ENCODE assay signal across 14 cellular contexts in genomic region chr10:91653214-91653875, GRCh38. TPM values are rescaled to one million over a fixed set of nuclear protein-coding genes. Genes with fewer than 3 reads are reported as not detected.
DNase-seq lines count a peak whose midpoint lies in the region; FAIRE-seq and TF ChIP-seq lines count a peak whose summit lies in the region.
"Had no signal": no experiment of that assay in that cellular context is flagged by ENCODE, and none has a peak within 500 bp of the region (broad histone marks: within the 10 kb centered on the region; RNA-seq: fewer than 3 reads in every experiment).

No MANE protein-coding gene starts in this region.

- no peaks in the 10 kb centered on the region for H3K79me2 ChIP-seq in ACC112 (ENCODE audit: control insufficient read depth, insufficient read depth, low read length, unreplicated experiment)

- no peak for TF ChIP-seq CTCF in bronchial epithelial cell (IDR thresholded peaks at IDR 0.05; ENCODE audit: insufficient read depth, low read length, severe bottlenecking)

- H3K36me3 ChIP-seq in ACC112 (ENCODE audit: insufficient read depth, low read length) = no peaks in the 10 kb centered on the region
- no peaks in the 10 kb centered on the region for H3K36me3 ChIP-seq in MG63
- H3K36me3 ChIP-seq in bronchial epithelial cell (ENCODE audit: control insufficient read depth, insufficient read depth, low read length) = no peaks in the 10 kb centered on the region
- H3K36me3 ChIP-seq: HAP-1 had no signal

- CTCF ChIA-PET in HEK293T (lab: Yijun Ruan, JAX) = no interaction called here

- H3K27me3 ChIP-seq in ACC112 (ENCODE audit: insufficient read depth, low read length) (no peaks in the 10 kb centered on the region), MG63 (no peaks in the 10 kb centered on the region), bronchial epithelial cell (ENCODE audit: control insufficient read depth, insufficient read depth, low read length) (no peaks in the 10 kb centered on the region)

- H3K27ac ChIP-seq in ACC112 (ENCODE audit: low read depth, low read length) = peak overlapping the region; percentile 69

- peaks cover 26% of the 10 kb centered on the region for H3K4me1 ChIP-seq in ACC112 (ENCODE audit: control insufficient read depth, insufficient read depth, low read length, unreplicated experiment)
- H3K4me1 ChIP-seq: HAP-1 had no signal

- no peak overlapping the region for H2AFZ ChIP-seq in ACC112 (ENCODE audit: low read length, unreplicated experiment)

- H3K4me3 ChIP-seq in ACC112 (ENCODE audit: low read depth, low read length) = no peak overlapping the region
- no peak overlapping the region for H3K4me3 ChIP-seq in MG63
- H3K4me3 ChIP-seq in bronchial epithelial cell (ENCODE audit: low read depth, low read length) = no peak overlapping the region
- H3K4me3 ChIP-seq: HAP-1 had no signal

- H3K9me3 ChIP-seq in MG63 = no peaks in the 10 kb centered on the region; the same call in 1 of the 2 replicates
- H3K9me3 ChIP-seq: HAP-1 had no signal

- no peak for FAIRE-seq in bronchial epithelial cell (lab: Jason Lieb, UNC)
- FAIRE-seq: islet of Langerhans, small intestine had no signal

- POLR2A ChIA-PET in HEK293T (lab: Yijun Ruan, JAX) = no interaction called here

- DNase-seq in MG63 = peak; percentile 49
- DNase-seq in bronchial epithelial cell (ENCODE audit: low read depth) = peak; percentile 99
- peak; percentile 90 for DNase-seq in kidney glomerular epithelial cell (lab: John Stamatoyannopoulos, UW)
- DNase-seq in NCI-H524 treated with DMSO at 0.1 percent for 48 hours (lab: John Stamatoyannopoulos, UW) = no peak
- DNase-seq in NOMO-1 treated with dmso at 0.1 percent for 144 hours (lab: John Stamatoyannopoulos, UW; ENCODE audit: unreplicated experiment) = no peak
- DNase-seq in T-helper 2 cell = no peak
- no peak for DNase-seq in HEK293T (ENCODE audit: extremely low spot score)
- DNase-seq: activated effector memory CD4-positive, alpha-beta T cell treated with anti-CD3 and anti-CD28 coated beads, Interleukin-2, amount 50 U/mL, for 16 hours; NCI-H1694 treated with DMSO at 0.1 percent for 48 hours; small intestine had no signal

TF ChIP-seq in HEK293T, 16 proteins besides CTCF, POLR2A, EP300 and RAD21:
- TF ChIP-seq BHLHE40 (IDR thresholded peaks at IDR 0.05; ENCODE audit: borderline replicate concordance) (no peak), SUZ12 (IDR thresholded peaks at IDR 0.05) (no peak), ZNF384 (IDR thresholded peaks at IDR 0.05) (no peak), NFRKB (IDR thresholded peaks at IDR 0.05) (no peak), TARDBP (IDR thresholded peaks at IDR 0.05) (no peak), SP1 (IDR thresholded peaks at IDR 0.05) (no peak), L3MBTL2 (conservative IDR thresholded peaks at IDR 0.05) (no peak), CTBP1 (IDR thresholded peaks at IDR 0.05; ENCODE audit: borderline replicate concordance) (no peak), HDGF (IDR thresholded peaks at IDR 0.05; ENCODE audit: borderline replicate concordance) (no peak)

RNA-seq across cellular contexts. Expression of gene PPP1R3C, which starts 20.5 kb away (rescaled TPM):
- 12.7 and 16.0 TPM in 2 replicates for total RNA-seq in MG63 (2014; rRNA removed; shearing (Covaris generic); ENCODE audit: low replicate concordance)
- total RNA-seq in bronchial epithelial cell = 17.4 and 39.8 TPM in 2 replicates
- total RNA-seq: natural killer cell treated with Interleukin-12 subunit alpha and Interleukin-12 subunit beta and Interleukin-15 and Interleukin-18, amount 100 ng/mL, for 72 hours had no signal

Comparison
In these comparisons a context has a peak if more than half of its experiments do, and no peak if none do; other contexts are left out.
1. DNase-seq: peak in MG63 (single experiment), bronchial epithelial cell (single experiment) and kidney glomerular epithelial cell (single experiment); none in NCI-H524 treated with DMSO at 0.1 percent for 48 hours (single experiment), NOMO-1 treated with dmso at 0.1 percent for 144 hours (single experiment), T-helper 2 cell (0 of 5) and HEK293T (single experiment).